8 cellular contexts compared by ENCODE assay signal in genomic region chr6:81766482-81767069, GRCh38. TPM values are rescaled to one million over a fixed set of nuclear protein-coding genes. Genes with fewer than 3 reads are reported as not detected.
DNase-seq lines count a peak whose midpoint lies in the region; ATAC-seq and TF ChIP-seq lines count a peak whose summit lies in the region.

No MANE protein-coding gene starts in this region.

- H3K4me1 Mint-ChIP-seq in Caco-2 (ENCODE audit: low read depth, unreplicated experiment) = no peaks in the 10 kb centered on the region

- TF ChIP-seq POLR2A in tibial nerve (IDR thresholded peaks at IDR 0.05) = no peak

- H3K4me1 ChIP-seq in tibial nerve (peaks cover 0 to 27% (median 10%) of the 10 kb centered on the region in 4 donors), Caco-2 (peaks cover 19% of the 10 kb centered on the region)

- no peaks in the 10 kb centered on the region for H3K36me3 Mint-ChIP-seq in Caco-2 (ENCODE audit: insufficient read depth, unreplicated experiment)

- H3K36me3 ChIP-seq in tibial nerve (no peaks in the 10 kb centered on the region), Caco-2 (ENCODE audit: control insufficient read depth, insufficient read depth, low read length) (no peaks in the 10 kb centered on the region)

- H3K27ac Mint-ChIP-seq in Caco-2 (ENCODE audit: unreplicated experiment) = no peak overlapping the region

- POLR2A ChIA-PET in Caco-2 (lab: Charles Lee) = no interaction called here

- TF ChIP-seq CTCF in fibroblast of pulmonary artery (IDR thresholded peaks at IDR 0.05; ENCODE audit: low read length, missing control alignments) (no peak), tibial nerve (IDR thresholded peaks at IDR 0.05) (no peak), Caco-2 (IDR thresholded peaks at IDR 0.05; ENCODE audit: insufficient read depth in 1 of 2, low read depth in 1 of 2, low read length in 1 of 2, severe bottlenecking in 1 of 2, unreplicated experiment in 1 of 2) (no peak)

- 11 to 15% methylated on average over 3 of the region's 3 CpGs for WGBS in tibial nerve, 2 donors

- H3K9me3 Mint-ChIP-seq in Caco-2 (ENCODE audit: unreplicated experiment) = peaks cover 12% of the 10 kb centered on the region

- no peaks in the 10 kb centered on the region for H3K27me3 Mint-ChIP-seq in Caco-2 (ENCODE audit: insufficient read depth, unreplicated experiment)

- TF ChIP-seq EP300 in tibial nerve (IDR thresholded peaks at IDR 0.05) = peak; percentile 46 to 62

- BruUV-seq in Caco-2 (replicated peaks; lab: Mats Ljungman, UMichigan) = no TSS peak

- H3K27me3 ChIP-seq in tibial nerve (no peaks in the 10 kb centered on the region), Caco-2 (replicated peaks; ENCODE audit: control insufficient read depth, insufficient read depth, low read length) (no peaks in the 10 kb centered on the region)

- H3K4me3 ChIP-seq in fibroblast of pulmonary artery (replicated peaks; ENCODE audit: low read depth, low read length) (no peak overlapping the region), tibial nerve (no peak overlapping the region), Caco-2 (ENCODE audit: low read depth, low read length) (no peak overlapping the region)

- ATAC-seq in GM21367 (IDR thresholded peaks at IDR 0.05; ENCODE audit: unreplicated experiment) = no peak

- peak overlapping the region in 3 of 4 donors; percentile 25 to 76 (median 60) for H3K27ac ChIP-seq in tibial nerve

- DNase-seq in Ammon's horn (ENCODE audit: low spot score) (peak; percentile 22), H4 (ENCODE audit: low spot score) (peak; percentile 62), NCI-H748 treated with DMSO at 0.1 percent for 48 hours (lab: John Stamatoyannopoulos, UW) (peak; percentile 72), fibroblast of pulmonary artery (ENCODE audit: low read depth) (peak; percentile 97), tibial nerve (ENCODE audit: low spot score in 2 of 2) (peak in 1 of 2 donors; percentile 81), Caco-2 (no peak)
- no peak for DNase-seq in NK-92 treated with Interleukin-12 subunit alpha and Interleukin-12 subunit beta, amount 100 ng/mL, for 24 hours (lab: John Stamatoyannopoulos, UW)

- intact Hi-C loops in Caco-2 (cut with micrococcal nuclease; ENCODE audit: unreplicated experiment) = no loop called here

- CTCF ChIA-PET in Caco-2 (lab: Charles Lee) = interaction anchor here (1.2 kb wide), 1 partner anchor 13 kb away, joined by 5 read pairs; no protein-coding TSS in a partner anchor

- H3K4me3 Mint-ChIP-seq in Caco-2 (ENCODE audit: unreplicated experiment) = no peak overlapping the region

- H3K9me3 ChIP-seq in tibial nerve (no peaks in the 10 kb centered on the region), Caco-2 (no peaks in the 10 kb centered on the region; the same call in 1 of the 2 replicates)

RNA-seq across cellular contexts. Expression of gene TENT5A, which starts 14.1 kb away (rescaled TPM):
- 16.4 and 19.3 TPM in 2 replicates for total RNA-seq in H4 (2014; rRNA removed; shearing (Covaris generic))
- total RNA-seq in tibial nerve = 10 to 100 TPM; 12.3 to 28.4 (median 22.0) TPM
- total RNA-seq in Caco-2 (2022) = 45.0 and 49.6 TPM in 2 replicates

Comparison
In these comparisons a context has a peak if more than half of its experiments do, and no peak if none do; other contexts are left out.
1. DNase-seq: peak in Ammon's horn (single experiment), H4 (single experiment), NCI-H748 treated with DMSO at 0.1 percent for 48 hours (single experiment) and fibroblast of pulmonary artery (single experiment); none in Caco-2 (0 of 2) and NK-92 treated with Interleukin-12 subunit alpha and Interleukin-12 subunit beta, amount 100 ng/mL, for 24 hours (single experiment).